18 cellular contexts compared by ENCODE assay signal in the genomic region with DNA sequence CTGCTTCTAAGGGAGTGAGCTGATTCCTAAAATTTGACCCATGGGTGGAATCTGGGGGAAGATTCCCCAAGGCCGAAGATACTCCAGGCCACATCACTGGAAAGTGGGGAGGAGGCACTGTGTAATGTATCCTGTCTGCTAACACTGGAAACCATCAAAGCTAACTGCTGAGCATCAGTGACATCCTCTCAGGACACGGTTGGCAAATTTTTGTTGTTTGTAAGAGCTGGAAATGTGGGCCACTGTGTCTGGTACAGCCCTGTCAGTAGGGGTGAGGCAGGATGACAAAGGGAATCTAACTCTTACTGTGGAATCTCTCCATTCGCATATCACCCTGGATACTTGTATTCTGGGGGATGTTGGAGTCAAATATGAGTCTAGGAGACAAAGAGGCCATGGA. TPM values are rescaled to one million over a fixed set of nuclear protein-coding genes. Genes with fewer than 3 reads are reported as not detected.
A peak's percentile ranks its signal among the peaks of the same experiment; 100 is the strongest.
DNase-seq lines count a peak whose midpoint lies in the region; ATAC-seq, FAIRE-seq and TF ChIP-seq lines count a peak whose summit lies in the region.
"Had no signal": no experiment of that assay in that cellular context is flagged by ENCODE, and none has a peak within 500 bp of the region (broad histone marks: within the 10 kb centered on the region; RNA-seq: fewer than 3 reads in every experiment).

No MANE protein-coding gene starts in this region.

- no peaks in the 10 kb centered on the region for H3K36me3 Mint-ChIP-seq in type B pancreatic cell

- H3K4me1 ChIP-seq in ascending aorta: no peaks in the 10 kb centered on the region
- H3K4me1 ChIP-seq: A549 had no signal

- no peaks in the 10 kb centered on the region for H3K27me3 ChIP-seq in ascending aorta

- no peak for TF ChIP-seq POLR2A in GM12891 (IDR thresholded peaks at IDR 0.05; ENCODE audit: low read depth, low read length)

- ATAC-seq in HG02678 (IDR thresholded peaks at IDR 0.05; ENCODE audit: unreplicated experiment): no peak
- ATAC-seq: A549, K562 had no signal

- TF ChIP-seq CTCF in ascending aorta (IDR thresholded peaks at IDR 0.05): no peak
- no peak for TF ChIP-seq CTCF in type B pancreatic cell (conservative IDR thresholded peaks at IDR 0.05)

- no peak overlapping the region for H3K4me3 Mint-ChIP-seq in type B pancreatic cell
- H3K4me3 Mint-ChIP-seq: CD4-positive, alpha-beta T cell had no signal

- no peak overlapping the region for H3K27ac ChIP-seq in ascending aorta
- H3K27ac ChIP-seq: A549 had no signal

- H3K4me3 ChIP-seq in ascending aorta: no peak overlapping the region
- H3K4me3 ChIP-seq: A549, K562 had no signal

- no peaks in the 10 kb centered on the region for H3K36me3 ChIP-seq in ascending aorta

- DNase-seq in GM12891 (ENCODE audit: insufficient read length, low spot score) (no peak), SK-N-DZ (ENCODE audit: low spot score) (peak; percentile 72), left kidney (ENCODE audit: low read depth, low spot score) (peak; percentile 89), posterior vena cava (ENCODE audit: low spot score) (peak; percentile 29), ascending aorta (ENCODE audit: low spot score in 2 of 2) (no peak), amniotic stem cell (lab: John Stamatoyannopoulos, UW) (no peak), type B pancreatic cell (ENCODE audit: extremely low spot score, unreplicated experiment) (no peak)
- DNase-seq: C1 segment of cervical spinal cord; Calu3; CD4-positive, alpha-beta T cell; DMS 273 treated with DMSO at 0.1 percent for 48 hours had no signal

- H3K27ac Mint-ChIP-seq in type B pancreatic cell: no peak overlapping the region
- H3K27ac Mint-ChIP-seq: CD4-positive, alpha-beta T cell had no signal

- H3K9me3 Mint-ChIP-seq in type B pancreatic cell: no peaks in the 10 kb centered on the region
- H3K9me3 Mint-ChIP-seq: CD4-positive, alpha-beta T cell had no signal

- peak; percentile 60 for FAIRE-seq in GM12891 (lab: Jason Lieb, UNC)
- FAIRE-seq: A549, GM12892, H54, K562 had no signal

- H3K9me3 ChIP-seq in ascending aorta: no peaks in the 10 kb centered on the region
- H3K9me3 ChIP-seq: A549 had no signal

- H3K4me1 Mint-ChIP-seq in type B pancreatic cell (ENCODE audit: unreplicated experiment): peaks cover 5% of the 10 kb centered on the region

- intact Hi-C loops in posterior vena cava (cut with DNase I) (no loop called here), ascending aorta (cut with DNase I) (no loop called here)

- H3K27me3 Mint-ChIP-seq in type B pancreatic cell: peaks cover 50% of the 10 kb centered on the region

TF ChIP-seq in GM12891, 5 proteins besides CTCF, POLR2A, EP300 and RAD21:
- TF ChIP-seq POLR2AphosphoS5 (IDR thresholded peaks at IDR 0.05; ENCODE audit: low read depth, low read length) (no peak), SPI1 (IDR thresholded peaks at IDR 0.05; ENCODE audit: low read depth, low read length) (no peak), PAX5 (IDR thresholded peaks at IDR 0.05; ENCODE audit: insufficient read depth, low read length, severe bottlenecking) (no peak), POU2F2 (IDR thresholded peaks at IDR 0.05; ENCODE audit: low read depth, low read length) (no peak), TAF1 (IDR thresholded peaks at IDR 0.05; ENCODE audit: low read depth, low read length) (no peak)

RNA-seq across cellular contexts. Expression of gene CLPSL2, which starts 17.0 kb away (rescaled TPM):
- not detected for polyA plus RNA-seq in GM12891 (2012; ENCODE audit: low read depth, missing spikeins)
- polyA plus RNA-seq in SK-N-DZ (2014; cell fraction: cytosol; rRNA removed): not detected in 2 replicates
- not detected in 2 replicates for polyA plus RNA-seq in SK-N-DZ (2014; cell fraction: nucleus; rRNA removed)
- total RNA-seq in posterior vena cava: not detected
- total RNA-seq in ascending aorta: not detected
- not detected in 2 replicates for total RNA-seq in type B pancreatic cell (ENCODE audit: low replicate concordance)
- total RNA-seq: Calu3; CD4-positive, alpha-beta T cell; G401; K562 had no signal
- polyA plus RNA-seq: AG04450, K562 had no signal

RNA-seq across cellular contexts. Expression of gene CLPSL1, which starts 21.4 kb away (rescaled TPM):
- polyA plus RNA-seq in GM12891 (2012; ENCODE audit: low read depth, missing spikeins): not detected
- not detected in 2 replicates for polyA plus RNA-seq in SK-N-DZ (2014; cell fraction: cytosol; rRNA removed)
- not detected in 2 replicates for polyA plus RNA-seq in SK-N-DZ (2014; cell fraction: nucleus; rRNA removed)
- not detected for total RNA-seq in posterior vena cava
- not detected for total RNA-seq in ascending aorta
- not detected in 2 replicates for total RNA-seq in type B pancreatic cell (ENCODE audit: low replicate concordance)
- total RNA-seq: Calu3; CD4-positive, alpha-beta T cell; G401; K562 had no signal
- polyA plus RNA-seq: A549, AG04450, K562 had no signal

RNA-seq across cellular contexts. Expression of gene ARMC12, which starts 22.6 kb away (rescaled TPM):
- 0.83 TPM for polyA plus RNA-seq in GM12891 (2012; ENCODE audit: low read depth, missing spikeins)
- polyA plus RNA-seq in SK-N-DZ (2014; cell fraction: cytosol; rRNA removed): 0.56 and 0.57 TPM in 2 replicates
- polyA plus RNA-seq in SK-N-DZ (2014; cell fraction: nucleus; rRNA removed): 3.1 and 5.5 TPM in 2 replicates
- total RNA-seq in posterior vena cava (1 to 10 TPM in 1 of 2 donors, under 1 TPM in 1; 0.57 to 1.1 TPM), ascending aorta (not detected), type B pancreatic cell (ENCODE audit: low replicate concordance) (0.26 and 1.8 TPM in 2 replicates)
- total RNA-seq: Calu3, G401 had no signal

RNA-seq across cellular contexts. Expression of gene CLPS, which starts 37.7 kb away (rescaled TPM):
- polyA plus RNA-seq in GM12891 (2012; ENCODE audit: low read depth, missing spikeins): not detected
- polyA plus RNA-seq in SK-N-DZ (2014; cell fraction: cytosol; rRNA removed): not detected in 2 replicates
- not detected in 2 replicates for polyA plus RNA-seq in SK-N-DZ (2014; cell fraction: nucleus; rRNA removed)
- total RNA-seq in posterior vena cava (1 to 10 TPM in 1 of 2 donors, not detected in 1; 2.2 TPM), ascending aorta (not detected), type B pancreatic cell (ENCODE audit: low replicate concordance) (1.8 TPM in 1 of 2 replicates, not detected in the other)
- total RNA-seq: Calu3; CD4-positive, alpha-beta T cell; G401 had no signal
- polyA plus RNA-seq: A549, AG04450, K562 had no signal

RNA-seq across cellular contexts. Expression of gene LHFPL5, which starts 45.8 kb away (rescaled TPM):
- polyA plus RNA-seq in GM12891 (2012; ENCODE audit: low read depth, missing spikeins): not detected
- polyA plus RNA-seq in SK-N-DZ (2014; cell fraction: cytosol; rRNA removed): 0.23 and 0.47 TPM in 2 replicates
- 0.22 and 0.68 TPM in 2 replicates for polyA plus RNA-seq in SK-N-DZ (2014; cell fraction: nucleus; rRNA removed)
- total RNA-seq in posterior vena cava: not detected
- total RNA-seq in ascending aorta: not detected
- total RNA-seq in type B pancreatic cell (ENCODE audit: low replicate concordance): not detected in 2 replicates
- total RNA-seq: CD4-positive, alpha-beta T cell; G401; K562 had no signal
- polyA plus RNA-seq: AG04450, K562 had no signal

Comparison
In these comparisons a context has a peak if more than half of its experiments do, and no peak if none do; other contexts are left out.
1. DNase-seq: peak in SK-N-DZ (single experiment), left kidney (single experiment) and posterior vena cava (single experiment); none in GM12891 (single experiment), ascending aorta (0 of 2), amniotic stem cell (single experiment) and type B pancreatic cell (single experiment).